In the genomic region with DNA sequence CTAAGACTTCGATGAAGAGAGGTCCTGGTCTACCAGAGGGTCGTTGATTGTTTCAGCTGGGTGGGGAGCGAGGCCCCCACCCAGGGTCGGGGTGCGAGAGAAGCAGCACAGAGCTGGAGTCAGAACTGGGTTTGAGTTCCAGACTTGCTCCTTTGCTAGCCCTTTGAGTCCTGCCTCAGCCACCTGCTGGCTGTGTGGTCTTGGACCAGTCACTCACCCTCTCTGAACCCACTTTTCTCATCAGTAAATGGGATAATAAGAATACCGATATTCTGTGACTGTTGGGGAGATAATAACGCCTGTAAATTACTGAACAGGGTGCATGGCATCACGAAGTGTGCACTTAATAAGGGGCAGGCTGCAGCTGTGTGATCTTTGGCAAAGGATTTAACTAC, we compare ENCODE assay signal across 9 cellular contexts. TPM values are rescaled to one million over a fixed set of nuclear protein-coding genes. Genes with fewer than 3 reads are reported as not detected.
A peak's percentile ranks its signal among the peaks of the same experiment; 100 is the strongest.
DNase-seq lines count a peak whose midpoint lies in the region; ATAC-seq and TF ChIP-seq lines count a peak whose summit lies in the region.
"Had no signal": no experiment of that assay in that cellular context is flagged by ENCODE, and none has a peak within 500 bp of the region (broad histone marks: within the 10 kb centered on the region; RNA-seq: fewer than 3 reads in every experiment).

No MANE protein-coding gene starts in this region.

- no peaks in the 10 kb centered on the region for H4K20me1 ChIP-seq in SK-N-SH (ENCODE audit: insufficient read depth)

- POLR2A ChIA-PET in SK-N-SH (lab: Yijun Ruan, JAX): no interaction called here

- H3K36me3 Mint-ChIP-seq in activated naive CD8-positive, alpha-beta T cell: no peaks in the 10 kb centered on the region
- H3K36me3 Mint-ChIP-seq in immature natural killer cell: no peaks in the 10 kb centered on the region
- no peaks in the 10 kb centered on the region for H3K36me3 Mint-ChIP-seq in stimulated activated naive B cell treated with anti-CD40 and anti-IgM and Interleukin-4, amounts not matched to agents 10 μg/mL and 1 μg/mL and 100 μg/mL, for 72 hours

- H3K79me2 ChIP-seq in SK-N-SH (ENCODE audit: insufficient read depth): no peaks in the 10 kb centered on the region

- no peak for TF ChIP-seq RAD21 in SK-N-SH (IDR thresholded peaks at IDR 0.05; ENCODE audit: low read length)

- no peaks in the 10 kb centered on the region for H3K9me3 ChIP-seq in SK-N-SH

- no peaks in the 10 kb centered on the region for H3K36me3 ChIP-seq in SK-N-SH (replicated peaks in 1 of 2; ENCODE audit: control insufficient read depth in 1 of 2, insufficient read depth in 2 of 2, low read length in 1 of 2)

- WGBS in SK-N-SH (ENCODE audit: low lambda C conversion rate): 38% methylated on average over 7 of the region's 8 CpGs

- no peak for DNase-seq in SK-N-SH
- DNase-seq in immature natural killer cell: no peak
- DNase-seq in stimulated activated naive B cell treated with anti-CD40 and anti-IgM and Interleukin-4, amounts not matched to agents 10 μg/mL and 1 μg/mL and 100 μg/mL, for 72 hours: no peak
- DNase-seq: 8988T had no signal

- ATAC-seq in SK-N-SH treated with all-trans-retinoic acid at 6 μM for 48 hours (no peak), GM21423 (IDR thresholded peaks at IDR 0.05; ENCODE audit: unreplicated experiment) (no peak), GM19351 (IDR thresholded peaks at IDR 0.05; ENCODE audit: unreplicated experiment) (no peak), HG03457 (IDR thresholded peaks at IDR 0.05; ENCODE audit: unreplicated experiment) (no peak)
- ATAC-seq in stimulated activated naive B cell treated with anti-CD40 and anti-IgM and Interleukin-4, amounts not matched to agents 10 μg/mL and 1 μg/mL and 100 μg/mL, for 72 hours (replicated peaks): no peak

- H3K9ac ChIP-seq in SK-N-SH: no peak overlapping the region

- H3K4me3 Mint-ChIP-seq in activated naive CD8-positive, alpha-beta T cell: peak overlapping the region; percentile 78
- H3K4me3 Mint-ChIP-seq in immature natural killer cell: peak overlapping the region; percentile 40 to 68 (median 65)
- H3K4me3 Mint-ChIP-seq in stimulated activated naive B cell treated with anti-CD40 and anti-IgM and Interleukin-4, amounts not matched to agents 10 μg/mL and 1 μg/mL and 100 μg/mL, for 72 hours: peak overlapping the region; percentile 86 to 87

- H3K27me3 Mint-ChIP-seq in activated naive CD8-positive, alpha-beta T cell: peaks cover 8% of the 10 kb centered on the region
- peaks cover 14 to 32% (median 23%) of the 10 kb centered on the region in 3 donors for H3K27me3 Mint-ChIP-seq in immature natural killer cell (ENCODE audit: low read depth in 3 of 3)
- peaks cover 41 to 48% of the 10 kb centered on the region in 2 donors for H3K27me3 Mint-ChIP-seq in stimulated activated naive B cell treated with anti-CD40 and anti-IgM and Interleukin-4, amounts not matched to agents 10 μg/mL and 1 μg/mL and 100 μg/mL, for 72 hours

- CTCF ChIA-PET in SK-N-SH (lab: Yijun Ruan, JAX): interaction anchor here (0.7 to 7.0 kb wide), 9 partner anchors 9 to 33 kb away, joined by 3 to 99 read pairs (median 4); partner anchors contain the start of gene TAF15

- H3K9me3 Mint-ChIP-seq in activated naive CD8-positive, alpha-beta T cell (ENCODE audit: low read depth): no peaks in the 10 kb centered on the region
- H3K9me3 Mint-ChIP-seq in immature natural killer cell: no peaks in the 10 kb centered on the region
- H3K9me3 Mint-ChIP-seq in stimulated activated naive B cell treated with anti-CD40 and anti-IgM and Interleukin-4, amounts not matched to agents 10 μg/mL and 1 μg/mL and 100 μg/mL, for 72 hours: no peaks in the 10 kb centered on the region

- peaks cover 47% of the 10 kb centered on the region for H3K27me3 ChIP-seq in SK-N-SH (ENCODE audit: insufficient read depth)

- H3F3A ChIP-seq in SK-N-SH (replicated peaks; ENCODE audit: insufficient read depth): no peaks in the 10 kb centered on the region

- no peak overlapping the region for H3K27ac Mint-ChIP-seq in activated naive CD8-positive, alpha-beta T cell
- no peak overlapping the region for H3K27ac Mint-ChIP-seq in immature natural killer cell
- H3K27ac Mint-ChIP-seq in stimulated activated naive B cell treated with anti-CD40 and anti-IgM and Interleukin-4, amounts not matched to agents 10 μg/mL and 1 μg/mL and 100 μg/mL, for 72 hours: peak overlapping the region; percentile 9

- no peaks in the 10 kb centered on the region for H3K9me2 ChIP-seq in SK-N-SH

- H3K27ac ChIP-seq in SK-N-SH (ENCODE audit: low read depth in 2 of 2, low read length in 1 of 2): peak overlapping the region in 1 of 2 experiments; percentile 53; a peak in 1 of 4 replicates

- peaks cover 32% of the 10 kb centered on the region for H3K4me1 Mint-ChIP-seq in activated naive CD8-positive, alpha-beta T cell (ENCODE audit: low read depth)
- H3K4me1 Mint-ChIP-seq in immature natural killer cell: peaks cover 11 to 14% of the 10 kb centered on the region in 2 donors
- H3K4me1 Mint-ChIP-seq in stimulated activated naive B cell treated with anti-CD40 and anti-IgM and Interleukin-4, amounts not matched to agents 10 μg/mL and 1 μg/mL and 100 μg/mL, for 72 hours: peaks cover 10 to 15% of the 10 kb centered on the region in 2 donors

- TF ChIP-seq EP300 in SK-N-SH (IDR thresholded peaks at IDR 0.05; ENCODE audit: borderline replicate concordance in 1 of 2, low read depth in 1 of 2, low read length in 1 of 2): no peak

- peaks cover 0 to 51% of the 10 kb centered on the region in 2 experiments; a peak in 2 of 4 replicates for H3K4me1 ChIP-seq in SK-N-SH (ENCODE audit: control insufficient read depth in 1 of 2, insufficient read depth in 2 of 2, low read depth in 1 of 2, low read length in 1 of 2)

- TF ChIP-seq CTCF in SK-N-SH (IDR thresholded peaks at IDR 0.05): no peak

- peak overlapping the region; percentile 55 to 56; a peak in 3 of 4 replicates for H3K4me3 ChIP-seq in SK-N-SH (ENCODE audit: low read depth in 2 of 2, low read length in 1 of 2)

- H2AFZ ChIP-seq in SK-N-SH (ENCODE audit: low read depth): no peak overlapping the region

- H3K4me2 ChIP-seq in SK-N-SH: peak overlapping the region; percentile 77

TF ChIP-seq in SK-N-SH, 30 proteins besides CTCF, POLR2A, EP300 and RAD21:
- TF ChIP-seq, protein P1, sequence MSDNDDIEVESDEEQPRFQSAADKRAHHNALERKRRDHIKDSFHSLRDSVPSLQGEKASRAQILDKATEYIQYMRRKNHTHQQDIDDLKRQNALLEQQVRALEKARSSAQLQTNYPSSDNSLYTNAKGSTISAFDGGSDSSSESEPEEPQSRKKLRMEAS (IDR thresholded peaks at IDR 0.05; ENCODE audit: low read depth): no peak
- no peak for TF ChIP-seq NFIC (IDR thresholded peaks at IDR 0.05; ENCODE audit: borderline replicate concordance)
- TF ChIP-seq POLR2AphosphoS5 (IDR thresholded peaks at IDR 0.05; ENCODE audit: low read depth, low read length): no peak
- no peak for TF ChIP-seq RXRA (IDR thresholded peaks at IDR 0.05; ENCODE audit: borderline replicate concordance, low read depth)
- no peak for TF ChIP-seq ELF1 (IDR thresholded peaks at IDR 0.05)
- no peak for TF ChIP-seq RCOR1 (IDR thresholded peaks at IDR 0.05; ENCODE audit: low read length)
- no peak for TF ChIP-seq EZH2phosphoT487 (IDR thresholded peaks at IDR 0.05; ENCODE audit: borderline replicate concordance, low read depth)

TF ChIP-seq in SK-N-SH treated with all-trans-retinoic acid at 6 μM for 48 hours, 23 proteins besides CTCF, POLR2A, EP300 and RAD21 (continues in another document):
- TF ChIP-seq, protein P2, sequence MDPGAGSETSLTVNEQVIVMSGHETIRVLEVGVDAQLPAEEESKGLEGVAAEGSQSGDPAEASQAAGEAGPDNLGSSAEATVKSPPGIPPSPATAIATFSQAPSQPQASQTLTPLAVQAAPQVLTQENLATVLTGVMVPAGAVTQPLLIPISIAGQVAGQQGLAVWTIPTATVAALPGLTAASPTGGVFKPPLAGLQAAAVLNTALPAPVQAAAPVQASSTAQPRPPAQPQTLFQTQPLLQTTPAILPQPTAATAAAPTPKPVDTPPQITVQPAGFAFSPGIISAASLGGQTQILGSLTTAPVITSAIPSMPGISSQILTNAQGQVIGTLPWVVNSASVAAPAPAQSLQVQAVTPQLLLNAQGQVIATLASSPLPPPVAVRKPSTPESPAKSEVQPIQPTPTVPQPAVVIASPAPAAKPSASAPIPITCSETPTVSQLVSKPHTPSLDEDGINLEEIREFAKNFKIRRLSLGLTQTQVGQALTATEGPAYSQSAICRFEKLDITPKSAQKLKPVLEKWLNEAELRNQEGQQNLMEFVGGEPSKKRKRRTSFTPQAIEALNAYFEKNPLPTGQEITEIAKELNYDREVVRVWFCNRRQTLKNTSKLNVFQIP (CRISPR knock-in tag; IDR thresholded peaks at IDR 0.05; ENCODE audit: borderline replicate concordance, low read depth): no peak
- TF ChIP-seq ZNF565 (CRISPR knock-in tag; conservative IDR thresholded peaks at IDR 0.05; ENCODE audit: low read depth) (no peak), OSR1 (CRISPR knock-in tag; IDR thresholded peaks at IDR 0.05) (no peak), TCF4 (CRISPR knock-in tag; IDR thresholded peaks at IDR 0.05; ENCODE audit: borderline replicate concordance) (no peak), ZFP3 (CRISPR knock-in tag; IDR thresholded peaks at IDR 0.05) (no peak), ISL1 (CRISPR knock-in tag; IDR thresholded peaks at IDR 0.05) (no peak), ESRRG (CRISPR knock-in tag; IDR thresholded peaks at IDR 0.05) (no peak), CSDC2 (CRISPR knock-in tag; IDR thresholded peaks at IDR 0.05) (no peak), PPARA (CRISPR knock-in tag; IDR thresholded peaks at IDR 0.05; ENCODE audit: borderline replicate concordance) (no peak), ZC3H10 (CRISPR knock-in tag; IDR thresholded peaks at IDR 0.05) (no peak)

RNA-seq across cellular contexts. Expression of gene MMP28, which starts 0.4 kb away (rescaled TPM):
- 0.23 and 0.33 TPM in 2 replicates for polyA plus RNA-seq in SK-N-SH (2012; rRNA removed)
- 0.30 and 0.52 TPM in 2 replicates for polyA plus RNA-seq in SK-N-SH (2012; cell fraction: cytosol; rRNA removed)
- 0.32 and 0.40 TPM in 2 replicates for polyA plus RNA-seq in SK-N-SH (2012; cell fraction: nucleus; rRNA removed)
- not detected for polyA plus RNA-seq in immature natural killer cell

RNA-seq across cellular contexts. Expression of gene TAF15, which starts 13.4 kb away (rescaled TPM):
- polyA plus RNA-seq in SK-N-SH (2012; rRNA removed) (67.5 and 78.0 TPM in 2 replicates), immature natural killer cell (10 to 100 TPM in 2 of 3 donors, 1 to 10 TPM in 1; 9.4 to 35.5 (median 10.3) TPM)
- 117 and 139 TPM in 2 replicates for polyA plus RNA-seq in SK-N-SH (2012; cell fraction: cytosol; rRNA removed)
- polyA plus RNA-seq in SK-N-SH (2012; cell fraction: nucleus; rRNA removed): 43.9 and 71.3 TPM in 2 replicates

RNA-seq across cellular contexts. Expression of gene C17orf50, which starts 35.2 kb away (rescaled TPM):
- 0.05 TPM in 1 of 2 replicates, not detected in the other for polyA plus RNA-seq in SK-N-SH (2012; rRNA removed)
- polyA plus RNA-seq in SK-N-SH (2012; cell fraction: cytosol; rRNA removed): 0.03 and 0.04 TPM in 2 replicates
- not detected in 2 replicates for polyA plus RNA-seq in SK-N-SH (2012; cell fraction: nucleus; rRNA removed)
- under 1 TPM in 2 of 3 donors, not detected in 1; 0.28 to 0.34 TPM for polyA plus RNA-seq in immature natural killer cell

RNA-seq across cellular contexts. Expression of gene GAS2L2, which starts 42.8 kb away (rescaled TPM):
- polyA plus RNA-seq in SK-N-SH (2012; rRNA removed): 0.02 TPM in 1 of 2 replicates, not detected in the other
- polyA plus RNA-seq in SK-N-SH (2012; cell fraction: cytosol; rRNA removed): 0.01 TPM in 2 replicates
- 0.08 and 0.10 TPM in 2 replicates for polyA plus RNA-seq in SK-N-SH (2012; cell fraction: nucleus; rRNA removed)
- not detected for polyA plus RNA-seq in immature natural killer cell
